In genomic region chr19:46920341-46920740, GRCh38 we compare ENCODE assay signal across 17 cellular contexts. TPM values are rescaled to one million over a fixed set of nuclear protein-coding genes. Genes with fewer than 3 reads are reported as not detected.
DNase-seq lines count a peak whose midpoint lies in the region; ATAC-seq, FAIRE-seq and TF ChIP-seq lines count a peak whose summit lies in the region.
"Had no signal": no experiment of that assay in that cellular context is flagged by ENCODE, and none has a peak within 500 bp of the region (broad histone marks: within the 10 kb centered on the region; RNA-seq: fewer than 3 reads in every experiment).

No MANE protein-coding gene starts in this region.

- no peak overlapping the region for H3K9ac ChIP-seq in astrocyte (ENCODE audit: low read length)

- TF ChIP-seq CTCF in Panc1 (IDR thresholded peaks at IDR 0.05) (no peak), astrocyte (IDR thresholded peaks at IDR 0.05; ENCODE audit: insufficient read depth, low read depth, low read length) (no peak), mesothelial cell of epicardium (IDR thresholded peaks at IDR 0.05; ENCODE audit: unreplicated experiment) (no peak)

- no peak for FAIRE-seq in astrocyte (lab: Jason Lieb, UNC)
- FAIRE-seq: A549, GM12892, H1 had no signal

- BruUV-seq in Panc1 (replicated peaks; lab: Mats Ljungman, UMichigan) = no TSS peak

- POLR2A ChIA-PET in Panc1 (lab: Charles Lee) = interaction anchor here (0.6 kb wide), 1 partner anchor 84 kb away, joined by 3 read pairs; no protein-coding TSS in a partner anchor

- ATAC-seq in Panc1 (no peak), sciatic nerve (no peak)
- ATAC-seq: A549 had no signal

- H3K4me1 Mint-ChIP-seq in astrocyte (ENCODE audit: low read depth, unreplicated experiment) (peaks cover 42% of the 10 kb centered on the region), mesothelial cell of epicardium (peaks cover 52% of the 10 kb centered on the region)
- H3K4me1 Mint-ChIP-seq in activated naive CD4-positive, alpha-beta T cell treated with anti-CD3 and anti-CD28 coated beads, Interleukin-2, amount 10 ng/mL, durations not matched to agents 7 days and 5 days = peaks cover 20% of the 10 kb centered on the region

- H3K27ac Mint-ChIP-seq in astrocyte (ENCODE audit: unreplicated experiment) (peak overlapping the region; percentile 4), mesothelial cell of epicardium (peak overlapping the region; percentile 4)
- no peak overlapping the region for H3K27ac Mint-ChIP-seq in activated naive CD4-positive, alpha-beta T cell treated with anti-CD3 and anti-CD28 coated beads, Interleukin-2, amount 10 ng/mL, durations not matched to agents 7 days and 5 days
- H3K27ac Mint-ChIP-seq: HFFc6 had no signal

- H2AFZ ChIP-seq in astrocyte (ENCODE audit: low read depth, low read length) = no peak overlapping the region

- no peak overlapping the region for H3K4me2 ChIP-seq in astrocyte (ENCODE audit: low read length)
- H3K4me2 ChIP-seq: A549 had no signal

- no peak overlapping the region for H3K4me3 Mint-ChIP-seq in astrocyte (ENCODE audit: unreplicated experiment)
- H3K4me3 Mint-ChIP-seq in mesothelial cell of epicardium = no peak overlapping the region
- H3K4me3 Mint-ChIP-seq in activated naive CD4-positive, alpha-beta T cell treated with anti-CD3 and anti-CD28 coated beads, Interleukin-2, amount 10 ng/mL, durations not matched to agents 7 days and 5 days = no peak overlapping the region
- H3K4me3 Mint-ChIP-seq: CD14-positive monocyte; CD8-positive, alpha-beta memory T cell; HFFc6 had no signal

- in situ Hi-C loops in Panc1 (cut with HindIII; ENCODE audit: low pct_unique_long_range_greater_than_20kb, low sequenced_read_pairs) = no loop called here

- intact Hi-C loops in Panc1 (cut with micrococcal nuclease; ENCODE audit: unreplicated experiment) (loop anchor here (10.0 kb wide), 1 partner anchor 56 kb away; the partner anchor contains the start of gene ARHGAP35), sciatic nerve (cut with DNase I) (no loop called here)

- H3K9me3 ChIP-seq in Panc1 (ENCODE audit: control insufficient read depth, insufficient read depth, low read depth, low read length) (no peaks in the 10 kb centered on the region), astrocyte (ENCODE audit: insufficient read depth, low read depth, low read length) (no peaks in the 10 kb centered on the region)
- H3K9me3 ChIP-seq: A549, Caco-2 had no signal

- peaks cover 1% of the 10 kb centered on the region for H3K9me3 Mint-ChIP-seq in astrocyte (ENCODE audit: unreplicated experiment)
- H3K9me3 Mint-ChIP-seq in mesothelial cell of epicardium = no peaks in the 10 kb centered on the region
- no peaks in the 10 kb centered on the region for H3K9me3 Mint-ChIP-seq in activated naive CD4-positive, alpha-beta T cell treated with anti-CD3 and anti-CD28 coated beads, Interleukin-2, amount 10 ng/mL, durations not matched to agents 7 days and 5 days
- H3K9me3 Mint-ChIP-seq: CD14-positive monocyte; CD8-positive, alpha-beta memory T cell; HFFc6 had no signal

- H3K27me3 Mint-ChIP-seq in astrocyte (ENCODE audit: low read depth, unreplicated experiment) = no peaks in the 10 kb centered on the region
- no peaks in the 10 kb centered on the region for H3K27me3 Mint-ChIP-seq in mesothelial cell of epicardium (ENCODE audit: low read depth)
- no peaks in the 10 kb centered on the region for H3K27me3 Mint-ChIP-seq in activated naive CD4-positive, alpha-beta T cell treated with anti-CD3 and anti-CD28 coated beads, Interleukin-2, amount 10 ng/mL, durations not matched to agents 7 days and 5 days
- H3K27me3 Mint-ChIP-seq: CD8-positive, alpha-beta memory T cell had no signal

- CTCF ChIA-PET in Panc1 (lab: Charles Lee) = no interaction called here
- CTCF ChIA-PET in activated naive CD4-positive, alpha-beta T cell treated with anti-CD3 and anti-CD28 coated beads, Interleukin-2, amount 10 ng/mL, durations not matched to agents 7 days and 5 days (lab: Charles Lee) = interaction anchor here (1.3 to 2.9 kb wide), 3 partner anchors 45 to 93 kb away, joined by 3 to 13 read pairs (median 4); no protein-coding TSS in a partner anchor

- peaks cover 9% of the 10 kb centered on the region; the same call in 1 of the 2 replicates for H3K36me3 ChIP-seq in Panc1 (ENCODE audit: control insufficient read depth, insufficient read depth, low read length)
- peaks cover 18% of the 10 kb centered on the region for H3K36me3 ChIP-seq in astrocyte (ENCODE audit: insufficient read depth, low read length)

- H3K4me3 ChIP-seq in Panc1 (ENCODE audit: low read depth in 2 of 2, low read length in 2 of 2) (no peak overlapping the region), astrocyte (ENCODE audit: insufficient read depth, low read depth, low read length) (no peak overlapping the region)
- H3K4me3 ChIP-seq: A549 had no signal

- peaks cover 32% of the 10 kb centered on the region for H3K4me1 ChIP-seq in Panc1 (ENCODE audit: control insufficient read depth, insufficient read depth, low read length)
- peaks cover 22% of the 10 kb centered on the region for H3K4me1 ChIP-seq in astrocyte (ENCODE audit: insufficient read depth, low read length)

- H3K27ac ChIP-seq in Panc1 (ENCODE audit: low read length) (peak overlapping the region; percentile 29; the same call in 1 of the 2 replicates), astrocyte (ENCODE audit: low read depth, low read length) (no peak overlapping the region)
- H3K27ac ChIP-seq: A549 had no signal

- H4K20me1 ChIP-seq in astrocyte (ENCODE audit: insufficient read depth, low read length) = peaks cover 70% of the 10 kb centered on the region

- H3K27me3 ChIP-seq in Panc1 (ENCODE audit: control insufficient read depth, insufficient read depth, low read length) = no peaks in the 10 kb centered on the region
- H3K27me3 ChIP-seq in astrocyte (ENCODE audit: insufficient read depth, low read length) = no peaks in the 10 kb centered on the region

- peaks cover 16% of the 10 kb centered on the region for H3K36me3 Mint-ChIP-seq in astrocyte (ENCODE audit: low read depth, unreplicated experiment)
- H3K36me3 Mint-ChIP-seq in mesothelial cell of epicardium = peaks cover 17% of the 10 kb centered on the region
- peaks cover 39% of the 10 kb centered on the region for H3K36me3 Mint-ChIP-seq in activated naive CD4-positive, alpha-beta T cell treated with anti-CD3 and anti-CD28 coated beads, Interleukin-2, amount 10 ng/mL, durations not matched to agents 7 days and 5 days

- peaks cover 85% of the 10 kb centered on the region for H3K79me2 ChIP-seq in astrocyte (ENCODE audit: insufficient read depth, low read length)

- DNase-seq in Panc1 (ENCODE audit: low read depth, low spot score) (no peak), astrocyte (ENCODE audit: low read depth) (no peak), mesothelial cell of epicardium (ENCODE audit: low spot score in 2 of 2, unreplicated experiment in 2 of 2) (no peak), sciatic nerve (ENCODE audit: low spot score) (peak; percentile 25), hypothalamus (lab: John Stamatoyannopoulos, UW) (no peak), dermis blood vessel endothelial cell (no peak)
- no peak for DNase-seq in activated naive CD4-positive, alpha-beta T cell treated with anti-CD3 and anti-CD28 coated beads, Interleukin-2, amount 10 ng/mL, durations not matched to agents 7 days and 5 days
- DNase-seq: Caco-2; CD8-positive, alpha-beta memory T cell; DND-41; GDM1; HCEC 1CT; HFFc6 had no signal

RNA-seq across cellular contexts. Expression of gene ARHGAP35, which starts 59.5 kb away (rescaled TPM):
- total RNA-seq in Panc1 (2021; ENCODE audit: unreplicated experiment) = 64.1 TPM
- 33.4 TPM for polyA plus RNA-seq in Panc1 (2012; ENCODE audit: insufficient read length)
- total RNA-seq in astrocyte = 55.2 and 57.9 TPM in 2 replicates
- total RNA-seq in mesothelial cell of epicardium = 74.9 to 77.9 TPM (median 77.4 TPM) in 3 replicates
- total RNA-seq in sciatic nerve = 67.0 TPM
- 25.9 and 44.5 TPM in 2 replicates for total RNA-seq in dermis blood vessel endothelial cell
